In the genomic region with DNA sequence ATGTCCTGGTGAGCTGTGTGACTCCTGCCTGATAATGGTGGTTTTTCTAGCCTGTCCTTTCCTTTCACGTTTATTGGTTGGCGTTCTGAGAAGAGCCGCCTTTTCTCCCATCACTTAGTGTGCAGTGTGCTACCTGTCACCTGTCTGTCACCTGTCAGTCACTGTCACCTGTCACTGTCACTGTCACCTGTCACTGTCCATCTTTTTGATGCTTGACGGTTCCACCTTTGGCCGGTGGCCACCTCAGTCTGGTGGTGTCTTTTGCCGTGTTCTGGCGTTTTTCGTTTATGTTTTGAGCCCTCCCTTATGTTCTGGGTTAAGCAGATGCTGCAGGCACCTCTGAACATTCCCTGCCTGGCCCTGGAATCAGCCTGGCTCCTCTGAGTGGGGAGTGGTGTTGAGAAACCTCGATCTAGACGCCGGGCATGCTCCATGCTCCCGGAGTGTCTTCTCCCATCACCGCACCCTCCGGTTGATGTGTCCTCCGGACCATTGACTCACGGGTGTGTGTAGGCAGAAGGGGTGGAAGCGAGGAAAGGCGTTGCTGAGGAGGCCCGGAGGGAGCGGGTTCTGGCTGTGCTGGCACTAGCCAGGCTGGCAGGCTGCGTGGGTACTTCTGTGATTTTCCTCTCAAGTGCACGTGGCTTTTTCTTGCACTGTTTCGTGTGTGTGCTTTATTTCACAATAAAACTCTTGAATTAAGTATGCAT, we compare ENCODE assay signal across 1 cellular context.
TF ChIP-seq lines count a peak whose summit lies in the region.

No MANE protein-coding gene starts in this region.

TF ChIP-seq in neural cell, 6 proteins besides CTCF, POLR2A, EP300 and RAD21 (continued from another document):
- TF ChIP-seq, protein P1, sequence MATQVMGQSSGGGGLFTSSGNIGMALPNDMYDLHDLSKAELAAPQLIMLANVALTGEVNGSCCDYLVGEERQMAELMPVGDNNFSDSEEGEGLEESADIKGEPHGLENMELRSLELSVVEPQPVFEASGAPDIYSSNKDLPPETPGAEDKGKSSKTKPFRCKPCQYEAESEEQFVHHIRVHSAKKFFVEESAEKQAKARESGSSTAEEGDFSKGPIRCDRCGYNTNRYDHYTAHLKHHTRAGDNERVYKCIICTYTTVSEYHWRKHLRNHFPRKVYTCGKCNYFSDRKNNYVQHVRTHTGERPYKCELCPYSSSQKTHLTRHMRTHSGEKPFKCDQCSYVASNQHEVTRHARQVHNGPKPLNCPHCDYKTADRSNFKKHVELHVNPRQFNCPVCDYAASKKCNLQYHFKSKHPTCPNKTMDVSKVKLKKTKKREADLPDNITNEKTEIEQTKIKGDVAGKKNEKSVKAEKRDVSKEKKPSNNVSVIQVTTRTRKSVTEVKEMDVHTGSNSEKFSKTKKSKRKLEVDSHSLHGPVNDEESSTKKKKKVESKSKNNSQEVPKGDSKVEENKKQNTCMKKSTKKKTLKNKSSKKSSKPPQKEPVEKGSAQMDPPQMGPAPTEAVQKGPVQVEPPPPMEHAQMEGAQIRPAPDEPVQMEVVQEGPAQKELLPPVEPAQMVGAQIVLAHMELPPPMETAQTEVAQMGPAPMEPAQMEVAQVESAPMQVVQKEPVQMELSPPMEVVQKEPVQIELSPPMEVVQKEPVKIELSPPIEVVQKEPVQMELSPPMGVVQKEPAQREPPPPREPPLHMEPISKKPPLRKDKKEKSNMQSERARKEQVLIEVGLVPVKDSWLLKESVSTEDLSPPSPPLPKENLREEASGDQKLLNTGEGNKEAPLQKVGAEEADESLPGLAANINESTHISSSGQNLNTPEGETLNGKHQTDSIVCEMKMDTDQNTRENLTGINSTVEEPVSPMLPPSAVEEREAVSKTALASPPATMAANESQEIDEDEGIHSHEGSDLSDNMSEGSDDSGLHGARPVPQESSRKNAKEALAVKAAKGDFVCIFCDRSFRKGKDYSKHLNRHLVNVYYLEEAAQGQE (IDR thresholded peaks at IDR 0.05; ENCODE audit: borderline replicate concordance): no peak
